In genomic region chr14:30296956-30297405, GRCh38 we compare ENCODE assay signal across 1 cellular context.
TF ChIP-seq lines count a peak whose summit lies in the region.

No MANE protein-coding gene starts in this region.

TF ChIP-seq in K562, 482 proteins besides CTCF, POLR2A, EP300 and RAD21 (continued from another document and continues in another):
- TF ChIP-seq FOXP4 (CRISPR knock-in tag; IDR thresholded peaks at IDR 0.05; ENCODE audit: borderline replicate concordance) (no peak), NFIC (IDR thresholded peaks at IDR 0.05) (0 out of 2 replicates have a peak, but pooled peaks have one; percentile 19), SAFB (IDR thresholded peaks at IDR 0.05; ENCODE audit: borderline replicate concordance, low read depth, low read length) (no peak), TOE1 (IDR thresholded peaks at IDR 0.05; ENCODE audit: borderline replicate concordance) (no peak), TOE1 (CRISPR knock-in tag; IDR thresholded peaks at IDR 0.05; ENCODE audit: borderline replicate concordance, low read depth) (no peak), ZNF518B (CRISPR knock-in tag; IDR thresholded peaks at IDR 0.05) (no peak), SMARCE1 (IDR thresholded peaks at IDR 0.05) (no peak), FOXM1 (IDR thresholded peaks at IDR 0.05; ENCODE audit: low read depth) (peak; percentile 55; the same call in 1 of the 2 replicates), FOXM1 (CRISPR knock-in tag; IDR thresholded peaks at IDR 0.05; ENCODE audit: low read depth) (no peak), ETV6 (IDR thresholded peaks at IDR 0.05; ENCODE audit: borderline replicate concordance in 1 of 2, low read depth in 2 of 2, low read length in 1 of 2) (no peak), ETV6 (CRISPR knock-in tag; IDR thresholded peaks at IDR 0.05; ENCODE audit: borderline replicate concordance) (no peak), NONO (IDR thresholded peaks at IDR 0.05; ENCODE audit: low read depth in 2 of 2, low read length in 1 of 2) (no peak), SIX5 (IDR thresholded peaks at IDR 0.05; ENCODE audit: borderline replicate concordance in 1 of 2, insufficient read depth in 1 of 2, low read depth in 1 of 2, low read length in 2 of 2) (no peak), PTTG1 (tag; IDR thresholded peaks at IDR 0.05; ENCODE audit: low read depth) (no peak), ZNF318 (IDR thresholded peaks at IDR 0.05; ENCODE audit: borderline replicate concordance in 1 of 2, low read depth in 1 of 2) (no peak), NR2F6 (CRISPR knock-in tag; IDR thresholded peaks at IDR 0.05) (no peak), FOXK1 (CRISPR knock-in tag; IDR thresholded peaks at IDR 0.05; ENCODE audit: borderline replicate concordance) (no peak), SRF (CRISPR knock-in tag; IDR thresholded peaks at IDR 0.05) (no peak), POLR3A (IDR thresholded peaks at IDR 0.05; ENCODE audit: borderline replicate concordance, extremely low read depth, insufficient read depth, insufficient read length) (no peak), SETDB1 (IDR thresholded peaks at IDR 0.05; ENCODE audit: low read length) (no peak), E2F4 (CRISPR knock-in tag; IDR thresholded peaks at IDR 0.05; ENCODE audit: low read depth) (no peak), RBM39 (optimal IDR thresholded peaks at IDR 0.05; ENCODE audit: low read depth, low read length) (no peak), TAL1 (IDR thresholded peaks at IDR 0.05) (peak; percentile 41; the same call in 1 of the 2 replicates), EP400 (IDR thresholded peaks at IDR 0.05) (peak; percentile 70), RBM15 (IDR thresholded peaks at IDR 0.05; ENCODE audit: insufficient read depth, low read length) (no peak), RBM14 (IDR thresholded peaks at IDR 0.05; ENCODE audit: borderline replicate concordance, insufficient read depth, low read depth, low read length) (no peak), ZFX (CRISPR knock-in tag; IDR thresholded peaks at IDR 0.05) (no peak), CC2D1A (IDR thresholded peaks at IDR 0.05) (peak; percentile 79), ESRRA (IDR thresholded peaks at IDR 0.05; ENCODE audit: borderline replicate concordance, low read depth) (no peak), KAT8 (IDR thresholded peaks at IDR 0.05; ENCODE audit: low read depth) (no peak), HDAC2 (IDR thresholded peaks at IDR 0.05) (peak; percentile 60; the same call in 1 of the 2 replicates), HDAC8 (tag; IDR thresholded peaks at IDR 0.05) (no peak), ZNF785 (CRISPR knock-in tag; IDR thresholded peaks at IDR 0.05) (no peak), SMAD4 (CRISPR knock-in tag; conservative IDR thresholded peaks at IDR 0.05) (no peak), TFE3 (CRISPR knock-in tag; IDR thresholded peaks at IDR 0.05) (no peak), NRF1 (conservative IDR thresholded peaks at IDR 0.05 in 1 of 2, IDR thresholded peaks at IDR 0.05 in 1 of 2) (peak; percentile 27 to 32; a peak in 2 of 4 replicates), CEBPZ (IDR thresholded peaks at IDR 0.05; ENCODE audit: borderline replicate concordance, low read depth, low read length) (no peak), TRIM25 (IDR thresholded peaks at IDR 0.05; ENCODE audit: borderline replicate concordance) (no peak), ZFP1 (CRISPR knock-in tag; IDR thresholded peaks at IDR 0.05) (no peak), ZNF384 (IDR thresholded peaks at IDR 0.05; ENCODE audit: low read depth, low read length) (no peak)
